ENCODE assay signal across 10 cellular contexts in genomic region chr7:117241088-117241487, GRCh38.
"Had no signal": no experiment of that assay in that cellular context is flagged by ENCODE, and none has a peak within 500 bp of the region (broad histone marks: within the 10 kb centered on the region; RNA-seq: fewer than 3 reads in every experiment).

No MANE protein-coding gene starts in this region.

- H3K4me1 ChIP-seq: HAP-1 had no signal

- H3K4me3 ChIP-seq: GM23248, GM23338, HAP-1 had no signal

- DNase-seq: GM23248, GOT3, H7, H9, HCEC 1CT, HFFc6 had no signal

- H3K36me3 ChIP-seq: HAP-1 had no signal

- H2AFZ ChIP-seq: GM23248 had no signal

- H3K9ac ChIP-seq: GM23248 had no signal

- H3K4me2 ChIP-seq: GM23338 had no signal

- ATAC-seq: GM23338, HCT116 had no signal

- H3K27ac ChIP-seq: GM23248 had no signal

- H3K9me3 ChIP-seq: HAP-1 had no signal

- FAIRE-seq: H1 had no signal
